In genomic region chr10:50472914-50473313, GRCh38 we compare ENCODE assay signal across 16 cellular contexts.
DNase-seq lines count a peak whose midpoint lies in the region; ATAC-seq, FAIRE-seq and TF ChIP-seq lines count a peak whose summit lies in the region.
"Had no signal": no experiment of that assay in that cellular context is flagged by ENCODE, and none has a peak within 500 bp of the region (broad histone marks: within the 10 kb centered on the region; RNA-seq: fewer than 3 reads in every experiment).

No MANE protein-coding gene starts in this region.

- intact Hi-C loops in PC-3 (cut with micrococcal nuclease), result no loop called here

- H3F3A ChIP-seq in PC-3 (ENCODE audit: low read length, unreplicated experiment), result peaks cover 6% of the 10 kb centered on the region

- H3K4me3 Mint-ChIP-seq in chondrocyte (ENCODE audit: unreplicated experiment), result no peak overlapping the region
- H3K4me3 Mint-ChIP-seq: B cell; CD4-positive, alpha-beta T cell had no signal

- H2AFZ ChIP-seq in PC-3 (ENCODE audit: low read length) (no peak overlapping the region), parathyroid adenoma (no peak overlapping the region)
- H2AFZ ChIP-seq: GM23248 had no signal

- H4K20me1 ChIP-seq in PC-3 (ENCODE audit: low read length), result no peaks in the 10 kb centered on the region

- CTCF ChIA-PET in PC-3 (lab: Charles Lee), result no interaction called here

- H3K9me3 ChIP-seq in PC-3 (ENCODE audit: low read length), result no peaks in the 10 kb centered on the region
- H3K9me3 ChIP-seq in parathyroid adenoma (ENCODE audit: control insufficient read depth, low read length), result no peaks in the 10 kb centered on the region

- H3K4me3 ChIP-seq in PC-3 (ENCODE audit: low read length) (no peak overlapping the region), parathyroid adenoma (ENCODE audit: low read depth, low read length) (no peak overlapping the region)
- H3K4me3 ChIP-seq: GM23248 had no signal

- no TSS peak for BruUV-seq in PC-3 (replicated peaks; lab: Mats Ljungman, UMichigan)

- no peaks in the 10 kb centered on the region for H3K27me3 ChIP-seq in PC-3 (ENCODE audit: low read length)
- no peaks in the 10 kb centered on the region for H3K27me3 ChIP-seq in parathyroid adenoma (ENCODE audit: control insufficient read depth, insufficient read depth, low read length)

- peak; percentile 25 for FAIRE-seq in A204.1 (lab: Jason Lieb, UNC)

- no peak overlapping the region for H3K9ac ChIP-seq in PC-3 (ENCODE audit: low read length)
- no peak overlapping the region for H3K9ac ChIP-seq in parathyroid adenoma
- H3K9ac ChIP-seq: GM23248, KMS-11 had no signal

- H3K36me3 Mint-ChIP-seq in chondrocyte (ENCODE audit: low read depth), result no peaks in the 10 kb centered on the region

- H3K9me2 ChIP-seq in PC-3 (replicated peaks; ENCODE audit: low read length), result no peaks in the 10 kb centered on the region

- H3K27ac ChIP-seq in PC-3 (ENCODE audit: low read length), result 0 out of 2 replicates have a peak overlapping the region, but pooled peaks have one; percentile 88
- H3K27ac ChIP-seq in parathyroid adenoma, result peak overlapping the region; percentile 88
- H3K27ac ChIP-seq: GM23248, KMS-11 had no signal

- H3K79me2 ChIP-seq in PC-3 (ENCODE audit: low read length) (peaks cover 10% of the 10 kb centered on the region; the same call in 1 of the 2 replicates), parathyroid adenoma (peaks cover 16% of the 10 kb centered on the region)

- TF ChIP-seq CTCF in PC-3 (conservative IDR thresholded peaks at IDR 0.05; ENCODE audit: low read depth, low read length), result no peak
- no peak for TF ChIP-seq CTCF in parathyroid adenoma (IDR thresholded peaks at IDR 0.05)
- TF ChIP-seq CTCF in chondrocyte (IDR thresholded peaks at IDR 0.05), result no peak

- H3K9me3 Mint-ChIP-seq in chondrocyte (ENCODE audit: low read depth), result no peaks in the 10 kb centered on the region

- in situ Hi-C loops in KBM-7 (cut with MboI; ENCODE audit: low pct_unique_long_range_greater_than_20kb, low sequenced_read_pairs), result no loop called here

- H3K4me1 ChIP-seq in PC-3 (ENCODE audit: insufficient read depth, low read length), result peaks cover 41% of the 10 kb centered on the region
- peaks cover 44% of the 10 kb centered on the region for H3K4me1 ChIP-seq in parathyroid adenoma

- H3K27me3 Mint-ChIP-seq in chondrocyte (ENCODE audit: low read depth), result no peaks in the 10 kb centered on the region
- H3K27me3 Mint-ChIP-seq: B cell; CD4-positive, alpha-beta T cell; IgD-negative memory B cell had no signal

- peaks cover 27% of the 10 kb centered on the region for H3K4me1 Mint-ChIP-seq in chondrocyte (ENCODE audit: low read depth)

- DNase-seq in D341Med (ENCODE audit: low spot score), result peak; percentile 44
- DNase-seq in PC-3, result no peak
- DNase-seq in KBM-7, result no peak
- no peak for DNase-seq in chondrocyte (ENCODE audit: low spot score)
- DNase-seq: C1 segment of cervical spinal cord; CD4-positive, alpha-beta T cell; DND-41; GDM1; GM23248; H7 had no signal

- H3K36me3 ChIP-seq in PC-3 (ENCODE audit: low read depth, low read length), result no peaks in the 10 kb centered on the region
- no peaks in the 10 kb centered on the region for H3K36me3 ChIP-seq in parathyroid adenoma (ENCODE audit: control insufficient read depth, insufficient read depth, low read length)

- no peak overlapping the region for H3K27ac Mint-ChIP-seq in chondrocyte (ENCODE audit: unreplicated experiment)
- H3K27ac Mint-ChIP-seq: B cell; CD4-positive, alpha-beta T cell; IgD-negative memory B cell had no signal

- H3K4me2 ChIP-seq in PC-3 (ENCODE audit: low read length), result no peak overlapping the region
- H3K4me2 ChIP-seq in parathyroid adenoma (ENCODE audit: low read length), result no peak overlapping the region
- H3K4me2 ChIP-seq: KMS-11 had no signal

- ATAC-seq in PC-3, result no peak
- no peak for ATAC-seq in GM19463 (IDR thresholded peaks at IDR 0.05; ENCODE audit: unreplicated experiment)

- POLR2A ChIA-PET in PC-3 (lab: Charles Lee; ENCODE audit: unreplicated experiment), result interaction anchor here (0.7 kb wide), 1 partner anchor 38 kb away, joined by 4 read pairs; no protein-coding TSS in a partner anchor
